8 cellular contexts compared by ENCODE assay signal in the genomic region with DNA sequence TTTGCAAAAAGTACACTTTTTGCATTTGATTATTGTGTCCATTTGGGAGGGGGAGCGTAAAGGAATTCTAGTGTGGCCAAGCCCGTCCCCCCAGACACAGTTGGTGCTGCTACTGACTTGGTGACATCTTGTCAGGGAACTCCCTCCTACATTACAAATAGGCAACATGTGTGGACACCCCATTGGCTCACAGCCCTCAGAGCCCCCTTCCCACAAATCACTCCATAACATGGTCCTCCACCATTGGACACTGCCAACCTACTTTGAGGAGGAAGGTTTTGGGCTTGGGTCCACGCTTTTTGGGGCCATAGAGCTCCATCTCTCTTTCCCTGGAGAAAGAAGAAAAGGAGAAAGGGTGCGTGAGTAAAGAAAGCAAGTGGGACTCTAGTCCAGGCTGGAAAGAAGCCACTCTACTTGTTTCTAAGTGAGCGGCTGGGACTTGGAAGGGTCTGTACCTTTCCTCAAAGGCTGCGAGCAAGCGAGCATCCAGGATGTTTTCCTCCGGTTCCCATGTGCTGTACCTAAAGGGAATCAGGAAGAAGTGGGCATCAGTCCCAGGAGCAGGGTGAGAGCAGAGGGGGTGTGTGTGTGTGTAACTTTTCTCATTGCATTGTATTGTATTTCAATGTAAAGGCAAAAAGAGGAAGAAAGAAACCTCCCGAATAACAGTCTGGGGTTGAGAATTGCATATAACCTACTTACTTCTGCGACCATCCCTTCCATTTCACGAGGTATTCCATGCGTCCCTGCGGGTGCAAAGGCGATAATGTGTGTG.
DNase-seq lines count a peak whose midpoint lies in the region; ATAC-seq and TF ChIP-seq lines count a peak whose summit lies in the region.

No MANE protein-coding gene starts in this region.

- H3K4me1 ChIP-seq in iPS-18a (ENCODE audit: control insufficient read depth, low read depth, low read length) = peaks cover 34% of the 10 kb centered on the region

- H3K9ac ChIP-seq in iPS-18a (ENCODE audit: low read length) = peak overlapping the region; percentile 29

- no peaks in the 10 kb centered on the region for H3K9me3 ChIP-seq in iPS-18a (ENCODE audit: control insufficient read depth, low read depth, low read length)

- peaks cover 92% of the 10 kb centered on the region for H3K27me3 ChIP-seq in iPS-18a (ENCODE audit: control insufficient read depth, insufficient read depth, low read length)

- peak overlapping the region; percentile 95 for H3K27ac ChIP-seq in VCaP
- H3K27ac ChIP-seq in iPS-18a (ENCODE audit: low read length) = no peak overlapping the region
- peak overlapping the region; percentile 85 for H3K27ac ChIP-seq in substantia nigra (ENCODE audit: low read depth, low read length, poor library complexity, severe bottlenecking)

- peak overlapping the region; percentile 56 for H3K4me3 ChIP-seq in iPS-18a (ENCODE audit: low read length)

- TF ChIP-seq CTCF in VCaP (conservative IDR thresholded peaks at IDR 0.05) (no peak), GM13976 (IDR thresholded peaks at IDR 0.05; ENCODE audit: borderline replicate concordance, control extremely low read depth, extremely low read depth, insufficient read depth, missing control alignments) (no peak)

- in situ Hi-C loops in GM13976 (cut with MboI; ENCODE audit: low sequenced_read_pairs, unreplicated experiment) = no loop called here

- no peaks in the 10 kb centered on the region for H3K36me3 ChIP-seq in iPS-18a (ENCODE audit: control insufficient read depth, low read depth, low read length)

- DNase-seq in SKM-1 treated with dmso at 0.1 percent for 144 hours (lab: John Stamatoyannopoulos, UW; ENCODE audit: unreplicated experiment) (peak; percentile 56), SKM-1 (lab: John Stamatoyannopoulos, UW; ENCODE audit: unreplicated experiment) (no peak), substantia nigra (lab: John Stamatoyannopoulos, UW) (no peak), GM13976 (ENCODE audit: low spot score) (no peak)

- ATAC-seq in GM21423 (IDR thresholded peaks at IDR 0.05; ENCODE audit: unreplicated experiment) (no peak), HG03280 (IDR thresholded peaks at IDR 0.05; ENCODE audit: unreplicated experiment) (no peak)
